Comparison of ENCODE assay signal across 16 cellular contexts in the genomic region with DNA sequence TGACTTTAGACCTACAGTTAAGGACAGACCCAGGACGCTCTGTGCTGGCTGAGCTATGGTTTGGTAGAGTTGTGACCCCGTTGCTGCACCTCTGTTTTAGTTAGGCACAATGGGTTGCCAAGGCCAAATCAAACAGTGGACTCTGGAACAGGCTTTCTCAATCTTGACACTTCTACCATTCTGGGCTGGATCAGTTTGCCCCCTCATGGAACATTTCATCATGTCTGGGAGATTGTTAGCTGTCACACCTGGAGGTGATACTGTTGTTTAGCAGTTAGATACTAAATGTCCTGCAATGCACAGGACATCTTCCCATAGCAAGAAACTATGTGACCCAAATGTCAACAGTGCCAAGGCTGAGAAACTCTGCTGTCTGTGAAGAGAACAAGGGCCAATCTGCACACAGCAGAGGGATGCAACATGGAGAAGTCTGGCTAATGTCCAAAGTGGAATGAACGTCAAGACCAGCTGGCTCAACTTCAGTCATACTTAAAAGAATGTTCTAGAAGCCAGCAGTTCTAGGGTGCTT.
DNase-seq lines count a peak whose midpoint lies in the region; ATAC-seq and TF ChIP-seq lines count a peak whose summit lies in the region.
"Had no signal": no experiment of that assay in that cellular context is flagged by ENCODE, and none has a peak within 500 bp of the region (broad histone marks: within the 10 kb centered on the region; RNA-seq: fewer than 3 reads in every experiment).

No MANE protein-coding gene starts in this region.

- ATAC-seq in body of pancreas: no peak
- ATAC-seq: effector memory CD8-positive, alpha-beta T cell had no signal

- DNase-seq in EH (ENCODE audit: low read depth): peak; percentile 21
- peak in 1 of 4 donors; percentile 12 for DNase-seq in body of pancreas
- DNase-seq in globus pallidus (ENCODE audit: low spot score): peak; percentile 59
- DNase-seq in pons (ENCODE audit: low spot score): peak; percentile 72
- DNase-seq in erythroblast (lab: John Stamatoyannopoulos, UW): no peak
- no peak for DNase-seq in NCI-H187 treated with DMSO at 0.1 percent for 48 hours (lab: John Stamatoyannopoulos, UW)
- DNase-seq in NCI-H2107 (lab: John Stamatoyannopoulos, UW): no peak
- DNase-seq in NCI-H510A treated with DMSO at 0.1 percent for 48 hours (lab: John Stamatoyannopoulos, UW): no peak
- DNase-seq: activated CD4-positive, alpha-beta T cell treated with anti-CD3 and anti-CD28 coated beads, Interleukin-2, amount 10 ng/mL, durations not matched to agents 24 days and 14 days; effector memory CD8-positive, alpha-beta T cell; NCI-H526; stimulated activated CD4-positive, alpha-beta T cell treated with anti-CD3 and anti-CD28 coated beads, Interleukin-15, amount 100 ng/mL, for 24 hours; transverse colon had no signal

- no peaks in the 10 kb centered on the region for H3K9me3 ChIP-seq in body of pancreas
- H3K9me3 ChIP-seq: ascending aorta, neutrophil, transverse colon had no signal

- no peak for TF ChIP-seq CTCF in body of pancreas (IDR thresholded peaks at IDR 0.05)

- peaks cover 66% of the 10 kb centered on the region for H3K4me1 ChIP-seq in body of pancreas

- H3K27ac ChIP-seq in body of pancreas: peak overlapping the region; percentile 54 to 71 (median 62)
- H3K27ac ChIP-seq: ascending aorta, neutrophil, RWPE1 had no signal

- TF ChIP-seq POLR2A in body of pancreas (IDR thresholded peaks at IDR 0.05) (no peak), erythroblast (IDR thresholded peaks at IDR 0.05; ENCODE audit: low read length) (no peak)

- intact Hi-C loops in body of pancreas (cut with DNase I): no loop called here

- WGBS in body of pancreas, 2 donors: 50 to 64% methylated on average over 3 of the region's 3 CpGs

- no peaks in the 10 kb centered on the region for H3K27me3 ChIP-seq in body of pancreas
- H3K27me3 ChIP-seq: ascending aorta, neutrophil, transverse colon had no signal

- H3K4me3 ChIP-seq in body of pancreas: no peak overlapping the region
- H3K4me3 ChIP-seq: ascending aorta, transverse colon had no signal

- H3K36me3 ChIP-seq in body of pancreas (replicated peaks in 1 of 2; ENCODE audit: insufficient read depth in 1 of 2, low read depth in 2 of 2): no peaks in the 10 kb centered on the region
- H3K36me3 ChIP-seq: ascending aorta, neutrophil, transverse colon had no signal

Comparison
In these comparisons a context has a peak if more than half of its experiments do, and no peak if none do; other contexts are left out.
1. DNase-seq: peak in EH (single experiment), globus pallidus (single experiment) and pons (single experiment); none in erythroblast (0 of 2), NCI-H187 treated with DMSO at 0.1 percent for 48 hours (single experiment), NCI-H2107 (single experiment) and NCI-H510A treated with DMSO at 0.1 percent for 48 hours (single experiment).